15 cellular contexts compared by ENCODE assay signal in the genomic region with DNA sequence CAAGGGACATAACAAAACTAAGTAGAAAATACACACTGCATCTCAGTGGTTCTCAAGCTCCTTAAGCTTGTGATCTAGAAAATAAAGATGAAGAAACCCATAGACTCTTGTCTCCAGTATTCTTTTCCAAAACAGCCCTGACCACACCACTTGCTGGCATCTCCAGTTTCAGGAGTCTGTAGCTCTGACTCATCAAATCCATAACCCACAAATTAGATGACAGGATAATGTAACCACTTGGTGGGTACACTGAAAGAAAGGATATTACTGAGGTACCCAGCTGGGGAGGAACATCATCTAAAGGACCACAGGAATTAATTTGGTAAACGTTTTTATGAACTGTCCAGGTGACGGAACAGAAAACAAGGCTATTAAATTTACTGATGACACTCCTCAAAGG.
DNase-seq lines count a peak whose midpoint lies in the region; ATAC-seq and TF ChIP-seq lines count a peak whose summit lies in the region.
"Had no signal": no experiment of that assay in that cellular context is flagged by ENCODE, and none has a peak within 500 bp of the region (broad histone marks: within the 10 kb centered on the region; RNA-seq: fewer than 3 reads in every experiment).

No MANE protein-coding gene starts in this region.

- peaks cover 0 to 4% (median 0%) of the 10 kb centered on the region in 4 donors for H3K4me1 Mint-ChIP-seq in CD4-positive, alpha-beta memory T cell

- peaks cover 0 to 22% (median 6%) of the 10 kb centered on the region in 8 donors for H3K9me3 Mint-ChIP-seq in CD4-positive, alpha-beta memory T cell

- H4K8ac ChIP-seq in mesendoderm (ENCODE audit: low read depth, low read length), result no peak overlapping the region

- peak; percentile 92 for ATAC-seq in HCT116
- peak; percentile 83 for ATAC-seq in SK-N-SH treated with all-trans-retinoic acid at 6 μM for 48 hours
- no peak for ATAC-seq in HG03565 (IDR thresholded peaks at IDR 0.05; ENCODE audit: unreplicated experiment)
- ATAC-seq: activated naive CD8-positive, alpha-beta T cell treated with anti-CD3 and anti-CD28 coated beads, Interleukin-2, amount 50 U/mL, for 24 hours; effector memory CD8-positive, alpha-beta T cell had no signal

- H3K27me3 Mint-ChIP-seq in CD4-positive, alpha-beta memory T cell, result no peaks in the 10 kb centered on the region
- H3K27me3 Mint-ChIP-seq: activated naive CD8-positive, alpha-beta T cell treated with anti-CD3 and anti-CD28 coated beads, Interleukin-2, amount 50 U/mL, for 24 hours; effector memory CD8-positive, alpha-beta T cell; memory B cell had no signal

- H2BK5ac ChIP-seq in mesendoderm (ENCODE audit: low read length), result no peak overlapping the region

- H2BK15ac ChIP-seq in mesendoderm (replicated peaks; ENCODE audit: low read depth), result no peak overlapping the region

- H2AK5ac ChIP-seq in mesendoderm (ENCODE audit: low read length), result no peak overlapping the region

- no peaks in the 10 kb centered on the region for H3K79me1 ChIP-seq in mesendoderm (ENCODE audit: low read length)

- H3K4me3 Mint-ChIP-seq in CD4-positive, alpha-beta memory T cell, result no peak overlapping the region
- H3K4me3 Mint-ChIP-seq: activated naive CD8-positive, alpha-beta T cell treated with anti-CD3 and anti-CD28 coated beads, Interleukin-2, amount 50 U/mL, for 24 hours; effector memory CD8-positive, alpha-beta T cell; memory B cell had no signal

- H3K4ac ChIP-seq in mesendoderm (ENCODE audit: low read depth, low read length), result no peak overlapping the region

- H3K36me3 ChIP-seq in HCT116 (ENCODE audit: control insufficient read depth in 1 of 2, insufficient read depth in 2 of 2, low read length in 2 of 2) (no peaks in the 10 kb centered on the region), mesendoderm (ENCODE audit: control insufficient read depth, insufficient read depth, low read length) (no peaks in the 10 kb centered on the region)
- no peaks in the 10 kb centered on the region for H3K36me3 ChIP-seq in CD4-positive, alpha-beta memory T cell (ENCODE audit: insufficient read depth, low read length)

- intact Hi-C loops in HCT116 (cut with micrococcal nuclease), result no loop called here
- intact Hi-C loops in CD4-positive, alpha-beta memory T cell (cut with micrococcal nuclease), result no loop called here

- no TSS peak for BruUV-seq in HCT116 (replicated peaks; lab: Mats Ljungman, UMichigan)

- in situ Hi-C loops in ACHN (cut with HindIII; ENCODE audit: low pct_ligation_motif_present, low pct_unique_long_range_greater_than_20kb, low sequenced_read_pairs), result no loop called here

- H3K27me3 ChIP-seq in HCT116 (ENCODE audit: insufficient read depth, low read length) (no peaks in the 10 kb centered on the region), mesendoderm (ENCODE audit: insufficient read depth, low read length, poor library complexity) (no peaks in the 10 kb centered on the region)
- H3K27me3 ChIP-seq in CD4-positive, alpha-beta memory T cell (ENCODE audit: insufficient read depth, low read length), result no peaks in the 10 kb centered on the region
- H3K27me3 ChIP-seq: BE2C had no signal

- no peak for TF ChIP-seq RAD21 in HCT116 (IDR thresholded peaks at IDR 0.05; ENCODE audit: low read depth)

- peaks cover 54 to 63% of the 10 kb centered on the region in 2 donors for H3K36me3 Mint-ChIP-seq in CD4-positive, alpha-beta memory T cell

- H4K5ac ChIP-seq in mesendoderm (ENCODE audit: low read length), result no peak overlapping the region

- H2BK120ac ChIP-seq in mesendoderm (ENCODE audit: low read depth, low read length), result no peak overlapping the region

- no peak overlapping the region for H3K23ac ChIP-seq in mesendoderm (ENCODE audit: low read length)

- peak; percentile 10 for DNase-seq in ACHN
- DNase-seq in HCT116 (ENCODE audit: low read depth, low spot score), result peak; percentile 39
- peak; percentile 54 for DNase-seq in fibroblast of the aortic adventitia (ENCODE audit: low read depth)
- DNase-seq in inferior parietal cortex (ENCODE audit: extremely low spot score), result no peak
- no peak for DNase-seq in CD4-positive, alpha-beta memory T cell
- no peak for DNase-seq in mesendoderm
- DNase-seq: activated naive CD8-positive, alpha-beta T cell treated with anti-CD3 and anti-CD28 coated beads, Interleukin-2, amount 50 U/mL, for 24 hours; BE2C; effector memory CD8-positive, alpha-beta T cell; hypothalamus; NCI-H1092 treated with DMSO at 0.1 percent for 48 hours; NCI-H524 had no signal

- H3K4me1 ChIP-seq in HCT116 (ENCODE audit: control insufficient read depth in 1 of 2, insufficient read depth in 2 of 2, low read length in 2 of 2) (peaks cover 8 to 10% of the 10 kb centered on the region in 2 experiments; a peak in 3 of 4 replicates), mesendoderm (ENCODE audit: control insufficient read depth, low read depth, low read length) (no peaks in the 10 kb centered on the region)
- H3K4me1 ChIP-seq in CD4-positive, alpha-beta memory T cell (ENCODE audit: insufficient read depth, low read length), result no peaks in the 10 kb centered on the region

- H2AFZ ChIP-seq in HCT116 (ENCODE audit: low read depth, low read length, poor library complexity, severe bottlenecking), result no peak overlapping the region

- H4K20me1 ChIP-seq in HCT116 (ENCODE audit: insufficient read depth), result no peaks in the 10 kb centered on the region

- no peak overlapping the region for H3K4me3 ChIP-seq in HCT116 (replicated peaks in 1 of 2; ENCODE audit: low read depth in 1 of 2, low read length in 2 of 2)
- no peak overlapping the region for H3K4me3 ChIP-seq in fibroblast of the aortic adventitia (ENCODE audit: low read depth, low read length)
- no peak overlapping the region for H3K4me3 ChIP-seq in CD4-positive, alpha-beta memory T cell (ENCODE audit: low read length in 2 of 2)
- H3K4me3 ChIP-seq in mesendoderm (ENCODE audit: low read length), result no peak overlapping the region

- H3K9me2 ChIP-seq in HCT116 (ENCODE audit: insufficient read depth), result no peaks in the 10 kb centered on the region

- TF ChIP-seq CTCF in HCT116 (IDR thresholded peaks at IDR 0.05 in 2 of 3, conservative IDR thresholded peaks at IDR 0.05 in 1 of 3; ENCODE audit: borderline replicate concordance in 1 of 3, insufficient read depth in 1 of 3, low read depth in 2 of 3, low read length in 2 of 3), result no peak
- TF ChIP-seq CTCF in fibroblast of the aortic adventitia (IDR thresholded peaks at IDR 0.05; ENCODE audit: insufficient read depth, low read length), result no peak

- no peaks in the 10 kb centered on the region for H3K9me3 ChIP-seq in HCT116 (ENCODE audit: control insufficient read depth in 1 of 2, insufficient read depth in 1 of 2, low read depth in 1 of 2, low read length in 2 of 2)
- no peaks in the 10 kb centered on the region for H3K9me3 ChIP-seq in CD4-positive, alpha-beta memory T cell (ENCODE audit: control insufficient read depth in 1 of 2, low read length in 2 of 2)
- H3K9me3 ChIP-seq: BE2C had no signal

- H3K27ac Mint-ChIP-seq in CD4-positive, alpha-beta memory T cell, result no peak overlapping the region
- H3K27ac Mint-ChIP-seq: activated naive CD8-positive, alpha-beta T cell treated with anti-CD3 and anti-CD28 coated beads, Interleukin-2, amount 50 U/mL, for 24 hours; effector memory CD8-positive, alpha-beta T cell; memory B cell had no signal

- no peak overlapping the region for H3K56ac ChIP-seq in mesendoderm (ENCODE audit: low read length)

- H3K9ac ChIP-seq in HCT116 (ENCODE audit: low read length) (no peak overlapping the region), mesendoderm (ENCODE audit: low read length) (no peak overlapping the region)

- WGBS in mesendoderm (ENCODE audit: extremely low coverage, insufficient coverage, low lambda C conversion rate), result no CpG with 5 or more reads among the region's 2 CpGs

- no peaks in the 10 kb centered on the region for H3K79me2 ChIP-seq in HCT116 (ENCODE audit: insufficient read depth, low read length)
- H3K79me2 ChIP-seq in mesendoderm (ENCODE audit: control insufficient read depth, insufficient read depth, low read length), result no peaks in the 10 kb centered on the region

- RAD21 ChIA-PET in HCT116 (lab: Charles Lee; ENCODE audit: low non-redundant PET in 1 of 2, low total read pairs in 2 of 2, uncharacterized antibody in 2 of 2, unreplicated experiment in 2 of 2), result no interaction called here

- no peak overlapping the region for H3K18ac ChIP-seq in mesendoderm (ENCODE audit: low read length)

- POLR2A ChIA-PET in HCT116 (lab: Charles Lee), result interaction anchor here (1.0 kb wide), 1 partner anchor 9 kb away, joined by 3 read pairs; no protein-coding TSS in a partner anchor
- POLR2A ChIA-PET in CD4-positive, alpha-beta memory T cell (lab: Charles Lee; ENCODE audit: partially characterized antibody), result no interaction called here

- no peak overlapping the region for H3K27ac ChIP-seq in HCT116 (ENCODE audit: low read depth, low read length)
- no peak overlapping the region for H3K27ac ChIP-seq in CD4-positive, alpha-beta memory T cell (ENCODE audit: low read depth, low read length)
- H3K27ac ChIP-seq in mesendoderm (ENCODE audit: low read depth, low read length), result no peak overlapping the region

- peak overlapping the region; percentile 30; the same call in 1 of the 2 replicates for H3K4me2 ChIP-seq in HCT116 (ENCODE audit: low read length)
- H3K4me2 ChIP-seq in mesendoderm (ENCODE audit: low read length), result no peak overlapping the region

- CTCF ChIA-PET in HCT116 (lab: Charles Lee), result no interaction called here
- CTCF ChIA-PET in CD4-positive, alpha-beta memory T cell (lab: Charles Lee; ENCODE audit: partially characterized antibody), result no interaction called here

- no peak for TF ChIP-seq POLR2A in HCT116 (IDR thresholded peaks at IDR 0.05; ENCODE audit: borderline replicate concordance, extremely low read depth, insufficient read depth, insufficient read length)

TF ChIP-seq in HCT116, 20 proteins besides CTCF, POLR2A, EP300 and RAD21 (continues in another document):
- no peak for TF ChIP-seq EGR1 (IDR thresholded peaks at IDR 0.05; ENCODE audit: low read depth)
- TF ChIP-seq EZH2phosphoT487 (IDR thresholded peaks at IDR 0.05; ENCODE audit: borderline replicate concordance), result no peak
- TF ChIP-seq SIN3A (IDR thresholded peaks at IDR 0.05; ENCODE audit: low read depth), result no peak
- TF ChIP-seq ZNF274 (IDR thresholded peaks at IDR 0.05; ENCODE audit: low read depth, low read length), result no peak
- TF ChIP-seq, protein P1, sequence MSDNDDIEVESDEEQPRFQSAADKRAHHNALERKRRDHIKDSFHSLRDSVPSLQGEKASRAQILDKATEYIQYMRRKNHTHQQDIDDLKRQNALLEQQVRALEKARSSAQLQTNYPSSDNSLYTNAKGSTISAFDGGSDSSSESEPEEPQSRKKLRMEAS (IDR thresholded peaks at IDR 0.05), result no peak

Comparison
In these comparisons a context has a peak if more than half of its experiments do, and no peak if none do; other contexts are left out.
1. DNase-seq: peak in ACHN (single experiment), HCT116 (single experiment) and fibroblast of the aortic adventitia (single experiment); none in inferior parietal cortex (single experiment), CD4-positive, alpha-beta memory T cell (0 of 5) and mesendoderm (single experiment).